In genomic region chr11:36622431-36623136, GRCh38 we compare ENCODE assay signal across 9 cellular contexts. TPM values are rescaled to one million over a fixed set of nuclear protein-coding genes. Genes with fewer than 3 reads are reported as not detected.
DNase-seq lines count a peak whose midpoint lies in the region; ATAC-seq, FAIRE-seq and TF ChIP-seq lines count a peak whose summit lies in the region.
"Had no signal": no experiment of that assay in that cellular context is flagged by ENCODE, and none has a peak within 500 bp of the region (broad histone marks: within the 10 kb centered on the region; RNA-seq: fewer than 3 reads in every experiment).

No MANE protein-coding gene starts in this region.

- H3K9ac ChIP-seq in GM12878 (ENCODE audit: control insufficient read depth, insufficient read depth, low read length) = no peak overlapping the region

- H2AFZ ChIP-seq in GM12878 (ENCODE audit: control insufficient read depth, low read depth, low read length) = no peak overlapping the region

- FAIRE-seq in GM12878 (lab: Jason Lieb, UNC) = peak; percentile 59

- no peaks in the 10 kb centered on the region for H3K9me3 Mint-ChIP-seq in activated CD8-positive, alpha-beta memory T cell treated with anti-CD3 and anti-CD28 coated beads, Interleukin-2, amount 10 ng/mL, durations not matched to agents 7 days and 5 days (ENCODE audit: low read depth)
- H3K9me3 Mint-ChIP-seq: T-cell had no signal

- 2% methylated on average over 3 of the region's 3 CpGs for WGBS in GM12878 (ENCODE audit: insufficient coverage, insufficient replicate concordance, low lambda C conversion rate, missing lambda C conversion rate)

- H3K36me3 Mint-ChIP-seq in activated CD8-positive, alpha-beta memory T cell treated with anti-CD3 and anti-CD28 coated beads, Interleukin-2, amount 10 ng/mL, durations not matched to agents 7 days and 5 days = no peaks in the 10 kb centered on the region
- H3K36me3 Mint-ChIP-seq: T-cell had no signal

- H3K4me1 Mint-ChIP-seq in activated CD8-positive, alpha-beta memory T cell treated with anti-CD3 and anti-CD28 coated beads, Interleukin-2, amount 10 ng/mL, durations not matched to agents 7 days and 5 days = peaks cover 3% of the 10 kb centered on the region

- H3K27ac ChIP-seq in GM12878 (ENCODE audit: control insufficient read depth, insufficient read depth) (no peak overlapping the region), gastrocnemius medialis (no peak overlapping the region)

- peak; percentile 70 for ATAC-seq in GM21390 (IDR thresholded peaks at IDR 0.05; ENCODE audit: unreplicated experiment)
- ATAC-seq in GM12878 = peak; percentile 66
- no peak for ATAC-seq in gastrocnemius medialis
- ATAC-seq in activated CD8-positive, alpha-beta memory T cell treated with anti-CD3 and anti-CD28 coated beads, Interleukin-2, amount 10 ng/mL, durations not matched to agents 7 days and 5 days = no peak
- ATAC-seq: T-cell had no signal

- peak; percentile 59 for TF ChIP-seq RAD21 in GM12878 (IDR thresholded peaks at IDR 0.05; ENCODE audit: insufficient read depth, low read depth, low read length)

- H3K9me3 ChIP-seq in GM12878 (replicated peaks; ENCODE audit: control insufficient read depth, insufficient read depth, low read length) (no peaks in the 10 kb centered on the region), gastrocnemius medialis (no peaks in the 10 kb centered on the region)

- no peak overlapping the region for H3K4me3 ChIP-seq in GM12878
- H3K4me3 ChIP-seq in gastrocnemius medialis = no peak overlapping the region

- TF ChIP-seq CTCF in LNCAP (IDR thresholded peaks at IDR 0.05) = peak; percentile 62
- TF ChIP-seq CTCF in GM12878 (IDR thresholded peaks at IDR 0.05 in 2 of 3, conservative IDR thresholded peaks at IDR 0.05 in 1 of 3; ENCODE audit: control insufficient read depth in 2 of 3, extremely low read depth in 1 of 3, insufficient read depth in 1 of 3, low read depth in 3 of 3, low read length in 3 of 3) = peak; percentile 42 to 57 (median 48); a peak in 4 of 6 replicates
- no peak for TF ChIP-seq CTCF in gastrocnemius medialis (IDR thresholded peaks at IDR 0.05 in 4 of 5, conservative IDR thresholded peaks at IDR 0.05 in 1 of 5)

- H3K27me3 ChIP-seq in GM12878 (replicated peaks in 1 of 2; ENCODE audit: control insufficient read depth in 2 of 2, insufficient read depth in 2 of 2, low read length in 1 of 2) = peaks cover 0 to 3% of the 10 kb centered on the region in 2 experiments; a peak in 2 of 4 replicates
- no peaks in the 10 kb centered on the region for H3K27me3 ChIP-seq in gastrocnemius medialis

- H3K27me3 Mint-ChIP-seq in activated CD8-positive, alpha-beta memory T cell treated with anti-CD3 and anti-CD28 coated beads, Interleukin-2, amount 10 ng/mL, durations not matched to agents 7 days and 5 days = peaks cover 8% of the 10 kb centered on the region

- no peak for TF ChIP-seq EP300 in GM12878 (IDR thresholded peaks at IDR 0.05; ENCODE audit: borderline replicate concordance in 1 of 2, control insufficient read depth in 1 of 2, low read depth in 2 of 2, low read length in 2 of 2)

- CTCF ChIA-PET in GM12878 (lab: Yijun Ruan, JAX) = interaction anchor here (1.4 to 2.4 kb wide), 2 partner anchors 58 to 59 kb away, joined by 8 to 9 read pairs; no protein-coding TSS in a partner anchor
- CTCF ChIA-PET in activated CD8-positive, alpha-beta memory T cell treated with anti-CD3 and anti-CD28 coated beads, Interleukin-2, amount 10 ng/mL, durations not matched to agents 7 days and 5 days (lab: Charles Lee) = interaction anchor here (0.9 kb wide), 1 partner anchor 59 kb away, joined by 5 read pairs; no protein-coding TSS in a partner anchor

- in situ Hi-C loops in GM12878 (cut with MboI) = no loop called here
- in situ Hi-C loops in gastrocnemius medialis (cut with MboI; ENCODE audit: low sequenced_read_pairs in 4 of 4) = no loop called here

- no peaks in the 10 kb centered on the region for H3K4me1 ChIP-seq in GM12878 (ENCODE audit: control insufficient read depth, insufficient read depth, low read length)
- peaks cover 8 to 10% of the 10 kb centered on the region in 2 donors for H3K4me1 ChIP-seq in gastrocnemius medialis

- POLR2A ChIA-PET in GM12878 (lab: Charles Lee) = no interaction called here

- DNase-seq in DMS114 treated with DMSO at 0.1 percent for 48 hours (lab: John Stamatoyannopoulos, UW; ENCODE audit: unreplicated experiment) (peak; percentile 76), GM12878 (ENCODE audit: low read depth, low spot score) (no peak), midbrain (lab: John Stamatoyannopoulos, UW) (peak; percentile 39), gastrocnemius medialis (no peak)
- DNase-seq in activated CD8-positive, alpha-beta memory T cell treated with anti-CD3 and anti-CD28 coated beads, Interleukin-2, amount 50 U/mL, for 4 hours = no peak
- no peak for DNase-seq in activated CD8-positive, alpha-beta memory T cell treated with anti-CD3 and anti-CD28 coated beads, Interleukin-2, amount 10 ng/mL, durations not matched to agents 7 days and 5 days

- H3K36me3 ChIP-seq in GM12878 (ENCODE audit: control insufficient read depth in 2 of 2, insufficient read depth in 2 of 2, low read length in 1 of 2) (no peaks in the 10 kb centered on the region), gastrocnemius medialis (no peaks in the 10 kb centered on the region)

- H3K79me2 ChIP-seq in GM12878 (ENCODE audit: control insufficient read depth, insufficient read depth, low read length) = no peaks in the 10 kb centered on the region

- no peaks in the 10 kb centered on the region for H4K20me1 ChIP-seq in GM12878 (ENCODE audit: control insufficient read depth, insufficient read depth)

- intact Hi-C loops in GM12878 (cut with micrococcal nuclease; ENCODE audit: unreplicated experiment) = loop anchor here (2.0 kb wide), 1 partner anchor 56 kb away; no protein-coding TSS in a partner anchor
- intact Hi-C loops in gastrocnemius medialis (cut with DNase I; ENCODE audit: low total_unique reads) = loop anchor here (5.0 kb wide), 1 partner anchor 60 kb away; no protein-coding TSS in a partner anchor

- SMC1A ChIA-PET in GM12878 (lab: Charles Lee; ENCODE audit: uncharacterized antibody, unreplicated experiment) = interaction anchor here (0.8 kb wide), 1 partner anchor 130 kb away, joined by 3 read pairs; no protein-coding TSS in a partner anchor

- no peak overlapping the region for H3K27ac Mint-ChIP-seq in activated CD8-positive, alpha-beta memory T cell treated with anti-CD3 and anti-CD28 coated beads, Interleukin-2, amount 10 ng/mL, durations not matched to agents 7 days and 5 days
- H3K27ac Mint-ChIP-seq: T-cell had no signal

- RAD21 ChIA-PET in GM12878 (lab: Charles Lee; ENCODE audit: unreplicated experiment) = no interaction called here

- no peak overlapping the region for H3K4me2 ChIP-seq in GM12878 (ENCODE audit: control insufficient read depth, insufficient read depth)

- TF ChIP-seq POLR2A in GM12878 (IDR thresholded peaks at IDR 0.05; ENCODE audit: low read depth, low read length) (no peak), gastrocnemius medialis (IDR thresholded peaks at IDR 0.05) (no peak)

- H3K4me3 Mint-ChIP-seq in activated CD8-positive, alpha-beta memory T cell treated with anti-CD3 and anti-CD28 coated beads, Interleukin-2, amount 10 ng/mL, durations not matched to agents 7 days and 5 days = no peak overlapping the region
- H3K4me3 Mint-ChIP-seq: T-cell had no signal

- BruUV-seq in GM12878 (replicated peaks; lab: Mats Ljungman, UMichigan) = no TSS peak

RNA-seq across cellular contexts. Expression of gene RAG2, which starts 24.5 kb away (rescaled TPM):
- total RNA-seq in GM12878 (2013; cell fraction: nucleolus; rRNA removed) = not detected in 2 replicates
- total RNA-seq in GM12878 (2014; rRNA removed) (not detected in 2 replicates), GM12878 (2014; rRNA removed; fragmentation: Illumina TruSeq; extraction: Trizol) (not detected in 2 replicates), GM12878 (2021) (not detected in 2 replicates), gastrocnemius medialis (not detected)
- not detected for polyA plus RNA-seq in GM12878 (2011; ENCODE audit: low read depth)
- polyA plus RNA-seq in GM12878 (2011; rRNA removed) (not detected in 2 replicates), GM12878 (2014; fragmentation: Illumina TruSeq; extraction: Trizol) (not detected in 2 replicates), GM12878 (2014; fragmentation: Nextera tagmentation; extraction: Ambion mirVana) (not detected), GM12878 (2014; rRNA removed) (not detected in 2 replicates), GM12878 (2016; fragmentation: Nextera tagmentation; extraction: Ambion mirVana) (not detected)
- not detected in 2 replicates for polyA plus RNA-seq in GM12878 (2011; cell fraction: cytosol; rRNA removed)
- polyA plus RNA-seq in GM12878 (2011; cell fraction: nucleus; rRNA removed) = not detected in 2 replicates
- not detected in 2 replicates for polyA plus RNA-seq in GM12878 (2012)
- not detected in 2 replicates for polyA minus RNA-seq in GM12878 (2011; rRNA and poly(A)+ RNA removed)
- polyA minus RNA-seq in GM12878 (2011; cell fraction: cytosol; rRNA and poly(A)+ RNA removed) = not detected in 2 replicates
- polyA minus RNA-seq in GM12878 (2011; cell fraction: nucleus; rRNA and poly(A)+ RNA removed) = not detected in 2 replicates
- total RNA-seq in activated CD8-positive, alpha-beta memory T cell treated with anti-CD3 and anti-CD28 coated beads, Interleukin-2, amount 10 ng/mL, durations not matched to agents 7 days and 5 days = not detected
- total RNA-seq: T-cell had no signal

RNA-seq across cellular contexts. Expression of gene IFTAP, which starts 28.3 kb away (rescaled TPM):
- not detected in 2 replicates for total RNA-seq in GM12878 (2013; cell fraction: nucleolus; rRNA removed)
- total RNA-seq in GM12878 (2014; rRNA removed) (0.60 TPM in 1 of 2 replicates, not detected in the other), GM12878 (2014; rRNA removed; fragmentation: Illumina TruSeq; extraction: Trizol) (0.36 and 0.46 TPM in 2 replicates), GM12878 (2021) (0.77 TPM in 1 of 2 replicates, not detected in the other), gastrocnemius medialis (10 to 100 TPM; 22.1 to 35.3 (median 29.5) TPM)
- 4.5 TPM for polyA plus RNA-seq in GM12878 (2011; ENCODE audit: low read depth)
- polyA plus RNA-seq in GM12878 (2011; rRNA removed) (1.0 and 2.5 TPM in 2 replicates), GM12878 (2014; fragmentation: Illumina TruSeq; extraction: Trizol) (0.43 and 0.48 TPM in 2 replicates), GM12878 (2014; fragmentation: Nextera tagmentation; extraction: Ambion mirVana) (under 1 TPM; 0.32 to 0.64 TPM), GM12878 (2014; rRNA removed) (0.60 TPM in 1 of 2 replicates, not detected in the other), GM12878 (2016; fragmentation: Nextera tagmentation; extraction: Ambion mirVana) (under 1 TPM; 0.63 to 0.80 TPM)
- 0.64 and 0.76 TPM in 2 replicates for polyA plus RNA-seq in GM12878 (2011; cell fraction: cytosol; rRNA removed)
- polyA plus RNA-seq in GM12878 (2011; cell fraction: nucleus; rRNA removed) = 0.41 and 0.43 TPM in 2 replicates
- polyA plus RNA-seq in GM12878 (2012) = 3.8 and 4.6 TPM in 2 replicates
- polyA minus RNA-seq in GM12878 (2011; rRNA and poly(A)+ RNA removed) = 0.62 TPM in 1 of 2 replicates, not detected in the other
- polyA minus RNA-seq in GM12878 (2011; cell fraction: cytosol; rRNA and poly(A)+ RNA removed) = not detected in 2 replicates
- polyA minus RNA-seq in GM12878 (2011; cell fraction: nucleus; rRNA and poly(A)+ RNA removed) = not detected in 2 replicates
- total RNA-seq in activated CD8-positive, alpha-beta memory T cell treated with anti-CD3 and anti-CD28 coated beads, Interleukin-2, amount 10 ng/mL, durations not matched to agents 7 days and 5 days = 1 to 10 TPM; 1.1 to 2.0 TPM

RNA-seq across cellular contexts. Expression of gene RAG1, which starts 54.8 kb away (rescaled TPM):
- 0.06 and 0.07 TPM in 2 replicates for total RNA-seq in GM12878 (2013; cell fraction: nucleolus; rRNA removed)
- total RNA-seq in GM12878 (2014; rRNA removed) (0.11 TPM in 1 of 2 replicates, not detected in the other), GM12878 (2014; rRNA removed; fragmentation: Illumina TruSeq; extraction: Trizol) (0.04 TPM in 1 of 2 replicates, not detected in the other), GM12878 (2021) (0.05 TPM in 1 of 2 replicates, not detected in the other), gastrocnemius medialis (under 1 TPM; 0.24 to 0.66 (median 0.38) TPM)
- 0.05 TPM for polyA plus RNA-seq in GM12878 (2011; ENCODE audit: low read depth)
- polyA plus RNA-seq in GM12878 (2011; rRNA removed) (0.03 and 0.08 TPM in 2 replicates), GM12878 (2014; fragmentation: Illumina TruSeq; extraction: Trizol) (0.03 TPM in 1 of 2 replicates, not detected in the other), GM12878 (2014; fragmentation: Nextera tagmentation; extraction: Ambion mirVana) (not detected), GM12878 (2014; rRNA removed) (0.01 TPM in 2 replicates), GM12878 (2016; fragmentation: Nextera tagmentation; extraction: Ambion mirVana) (under 1 TPM in 1 of 2 experiments, not detected in 1; 0.44 TPM)
- under 0.01 TPM in 1 of 2 replicates, not detected in the other for polyA plus RNA-seq in GM12878 (2011; cell fraction: cytosol; rRNA removed)
- polyA plus RNA-seq in GM12878 (2011; cell fraction: nucleus; rRNA removed) = 0.03 and 0.18 TPM in 2 replicates
- 0.03 and 0.18 TPM in 2 replicates for polyA plus RNA-seq in GM12878 (2012)
- polyA minus RNA-seq in GM12878 (2011; rRNA and poly(A)+ RNA removed) = not detected in 2 replicates
- polyA minus RNA-seq in GM12878 (2011; cell fraction: cytosol; rRNA and poly(A)+ RNA removed) = not detected in 2 replicates
- not detected in 2 replicates for polyA minus RNA-seq in GM12878 (2011; cell fraction: nucleus; rRNA and poly(A)+ RNA removed)
- under 1 TPM; 0.32 to 0.40 TPM for total RNA-seq in activated CD8-positive, alpha-beta memory T cell treated with anti-CD3 and anti-CD28 coated beads, Interleukin-2, amount 10 ng/mL, durations not matched to agents 7 days and 5 days

Comparison
In these comparisons a context has a peak if more than half of its experiments do, and no peak if none do; other contexts are left out.
1. DNase-seq: peak in DMS114 treated with DMSO at 0.1 percent for 48 hours (single experiment) and midbrain (single experiment); none in GM12878 (single experiment), activated CD8-positive, alpha-beta memory T cell treated with anti-CD3 and anti-CD28 coated beads, Interleukin-2, amount 50 U/mL, for 4 hours (single experiment), gastrocnemius medialis (0 of 2) and activated CD8-positive, alpha-beta memory T cell treated with anti-CD3 and anti-CD28 coated beads, Interleukin-2, amount 10 ng/mL, durations not matched to agents 7 days and 5 days (single experiment).
2. ATAC-seq: peak in GM21390 (single experiment) and GM12878 (single experiment); none in gastrocnemius medialis (0 of 2) and activated CD8-positive, alpha-beta memory T cell treated with anti-CD3 and anti-CD28 coated beads, Interleukin-2, amount 10 ng/mL, durations not matched to agents 7 days and 5 days (single experiment).
3. CTCF ChIP-seq: peak in LNCAP (single experiment) and GM12878 (3 of 3); none in gastrocnemius medialis (0 of 5).
4. RNA of gene IFTAP, which starts 28.3 kb away (total RNA-seq): 22.1 to 35.3 TPM in gastrocnemius medialis; 1.1 to 2.0 TPM in activated CD8-positive, alpha-beta memory T cell treated with anti-CD3 and anti-CD28 coated beads, Interleukin-2, amount 10 ng/mL, durations not matched to agents 7 days and 5 days and 0.36 to 0.77 TPM in GM12878; every median in the first group is over 4 times any median in the second.